In the genomic region with DNA sequence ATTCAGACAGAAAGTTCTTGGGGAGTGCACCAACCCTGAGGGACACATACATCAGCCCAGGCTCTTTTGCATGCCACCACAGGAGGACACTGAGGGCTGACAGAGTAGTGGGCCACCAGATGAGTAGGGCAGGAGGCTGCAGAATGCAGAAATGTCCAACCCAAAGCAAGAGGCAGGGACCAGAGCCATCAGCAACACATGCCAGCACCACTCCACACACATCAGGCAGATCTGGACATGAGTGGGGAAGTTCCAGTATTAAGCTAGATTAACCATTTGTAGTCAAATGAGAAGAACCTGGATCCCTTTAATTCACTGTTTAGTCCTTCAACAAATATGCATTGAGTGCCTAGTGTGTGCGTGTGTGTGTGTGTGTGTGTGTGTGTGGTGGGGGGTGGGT, we compare ENCODE assay signal across 25 cellular contexts. TPM values are rescaled to one million over a fixed set of nuclear protein-coding genes. Genes with fewer than 3 reads are reported as not detected.
DNase-seq lines count a peak whose midpoint lies in the region; FAIRE-seq and TF ChIP-seq lines count a peak whose summit lies in the region.
"Had no signal": no experiment of that assay in that cellular context is flagged by ENCODE, and none has a peak within 500 bp of the region (broad histone marks: within the 10 kb centered on the region; RNA-seq: fewer than 3 reads in every experiment).

No MANE protein-coding gene starts in this region.

- H3K27me3 Mint-ChIP-seq in dendritic cell treated with granulocyte-macrophage colony-stimulating factor and Interleukin-4, amounts not matched to agents 40 ng/mL and 50 ng/mL, for 4 days: no peaks in the 10 kb centered on the region
- H3K27me3 Mint-ChIP-seq in progenitor cell of endocrine pancreas: no peaks in the 10 kb centered on the region

- peak; percentile 36 for FAIRE-seq in HTR-8/SVneo (lab: Jason Lieb, UNC)
- FAIRE-seq: A549, GM12891, RCC 7860 had no signal

- peaks cover 13% of the 10 kb centered on the region for H3K9me3 Mint-ChIP-seq in dendritic cell treated with granulocyte-macrophage colony-stimulating factor and Interleukin-4, amounts not matched to agents 40 ng/mL and 50 ng/mL, for 4 days
- H3K9me3 Mint-ChIP-seq in progenitor cell of endocrine pancreas (ENCODE audit: low read depth): peaks cover 11% of the 10 kb centered on the region
- H3K9me3 Mint-ChIP-seq: H9 had no signal

- H4K20me1 ChIP-seq in BLaER1 treated with 17β-estradiol and CSF1 and Interleukin-3, amounts not matched to agents 10 nM and 100 nM: no peaks in the 10 kb centered on the region; a peak in 1 of 22 replicates

- peak overlapping the region in 8 of 11 experiments; percentile 44 to 92 (median 64); a peak in 14 of 22 replicates for H3K4me2 ChIP-seq in BLaER1 treated with 17β-estradiol and CSF1 and Interleukin-3, amounts not matched to agents 10 nM and 100 nM
- H3K4me2 ChIP-seq: A549 had no signal

- DNase-seq in HTR-8/SVneo (ENCODE audit: insufficient read length, low spot score) (no peak), progenitor cell of endocrine pancreas (ENCODE audit: low spot score, unreplicated experiment) (no peak), kidney glomerular epithelial cell (lab: John Stamatoyannopoulos, UW) (no peak)
- no peak for DNase-seq in activated naive CD4-positive, alpha-beta T cell treated with anti-CD3 and anti-CD28 coated beads, Interleukin-2, amount 50 U/mL, for 16 hours
- DNase-seq: BE2C; CD4-positive, alpha-beta memory T cell; DMS 273 treated with DMSO at 0.1 percent for 48 hours; DND-41; GM23248; H9; HFFc6; MM.1S; NCI-H1105; NCI-H146; NCI-H2029; NCI-H226; NCI-H510A treated with DMSO at 0.1 percent for 48 hours; NCI-H748 treated with DMSO at 0.1 percent for 48 hours; NK-92 treated with Interleukin-12 subunit alpha and Interleukin-12 subunit beta, amount 100 ng/mL, for 24 hours had no signal

- H3K36me3 ChIP-seq in BLaER1 treated with 17β-estradiol and CSF1 and Interleukin-3, amounts not matched to agents 10 nM and 100 nM: no peaks in the 10 kb centered on the region
- H3K36me3 ChIP-seq in neutrophil: no peaks in the 10 kb centered on the region
- H3K36me3 ChIP-seq: BE2C had no signal

- H3K9ac ChIP-seq in BLaER1 treated with 17β-estradiol and CSF1 and Interleukin-3, amounts not matched to agents 10 nM and 100 nM: no peak overlapping the region
- H3K9ac ChIP-seq: GM23248 had no signal

- H3K27ac ChIP-seq in BLaER1 treated with 17β-estradiol and CSF1 and Interleukin-3, amounts not matched to agents 10 nM and 100 nM: peak overlapping the region in 6 of 11 experiments; percentile 17 to 64 (median 50); a peak in 10 of 22 replicates
- H3K27ac ChIP-seq in neutrophil: peak overlapping the region; percentile 80
- H3K27ac ChIP-seq: A549, GM23248 had no signal

- peaks cover 16 to 71% (median 48%) of the 10 kb centered on the region in 10 experiments for H3K4me1 ChIP-seq in BLaER1 treated with 17β-estradiol and CSF1 and Interleukin-3, amounts not matched to agents 10 nM and 100 nM
- peaks cover 80 to 82% of the 10 kb centered on the region in 2 experiments for H3K4me1 ChIP-seq in neutrophil (ENCODE audit: control insufficient read depth in 1 of 2, insufficient read depth in 1 of 2, low read depth in 1 of 2, low read length in 1 of 2)
- H3K4me1 ChIP-seq: A549, BE2C had no signal

- peak overlapping the region; percentile 4 for H3K4me3 Mint-ChIP-seq in dendritic cell treated with granulocyte-macrophage colony-stimulating factor and Interleukin-4, amounts not matched to agents 40 ng/mL and 50 ng/mL, for 4 days
- H3K4me3 Mint-ChIP-seq in progenitor cell of endocrine pancreas (ENCODE audit: low read depth): no peak overlapping the region
- H3K4me3 Mint-ChIP-seq: CD4-positive, alpha-beta memory T cell; H9; HFFc6 had no signal

- H3K4me3 ChIP-seq in BLaER1 treated with 17β-estradiol and CSF1 and Interleukin-3, amounts not matched to agents 10 nM and 100 nM: no peak overlapping the region
- H3K4me3 ChIP-seq in neutrophil (ENCODE audit: low read depth in 1 of 2, low read length in 1 of 2): no peak overlapping the region
- H3K4me3 ChIP-seq: A549, GM23248 had no signal

- TF ChIP-seq CTCF in neutrophil (IDR thresholded peaks at IDR 0.05): no peak
- no peak for TF ChIP-seq CTCF in progenitor cell of endocrine pancreas (IDR thresholded peaks at IDR 0.05; ENCODE audit: unreplicated experiment)

- peak overlapping the region; percentile 71 for H3K27ac Mint-ChIP-seq in dendritic cell treated with granulocyte-macrophage colony-stimulating factor and Interleukin-4, amounts not matched to agents 40 ng/mL and 50 ng/mL, for 4 days
- no peak overlapping the region for H3K27ac Mint-ChIP-seq in progenitor cell of endocrine pancreas
- H3K27ac Mint-ChIP-seq: CD4-positive, alpha-beta memory T cell; HFFc6 had no signal

- H3K9me3 ChIP-seq in BLaER1 treated with 17β-estradiol and CSF1 and Interleukin-3, amounts not matched to agents 10 nM and 100 nM (replicated peaks in 1 of 11): peaks cover 13 to 52% (median 28%) of the 10 kb centered on the region in 11 experiments
- no peaks in the 10 kb centered on the region for H3K9me3 ChIP-seq in neutrophil
- H3K9me3 ChIP-seq: BE2C had no signal

- H3K4me1 Mint-ChIP-seq in dendritic cell treated with granulocyte-macrophage colony-stimulating factor and Interleukin-4, amounts not matched to agents 40 ng/mL and 50 ng/mL, for 4 days (ENCODE audit: low read depth): peaks cover 75% of the 10 kb centered on the region
- H3K4me1 Mint-ChIP-seq in progenitor cell of endocrine pancreas (ENCODE audit: low read depth): peaks cover 1% of the 10 kb centered on the region
- H3K4me1 Mint-ChIP-seq: H9 had no signal

- H3K36me3 Mint-ChIP-seq in dendritic cell treated with granulocyte-macrophage colony-stimulating factor and Interleukin-4, amounts not matched to agents 40 ng/mL and 50 ng/mL, for 4 days (ENCODE audit: low read depth): peaks cover 7% of the 10 kb centered on the region
- H3K36me3 Mint-ChIP-seq in progenitor cell of endocrine pancreas (ENCODE audit: insufficient read depth): no peaks in the 10 kb centered on the region

- peaks cover 0 to 16% (median 3%) of the 10 kb centered on the region in 11 experiments; a peak in 9 of 22 replicates for H3K27me3 ChIP-seq in BLaER1 treated with 17β-estradiol and CSF1 and Interleukin-3, amounts not matched to agents 10 nM and 100 nM
- H3K27me3 ChIP-seq in neutrophil: no peaks in the 10 kb centered on the region
- H3K27me3 ChIP-seq: BE2C had no signal

- intact Hi-C loops in dendritic cell treated with granulocyte-macrophage colony-stimulating factor and Interleukin-4, amounts not matched to agents 40 ng/mL and 50 ng/mL, for 4 days (cut with micrococcal nuclease): loop anchor here (5.0 kb wide), 1 partner anchor 41 kb away; no protein-coding TSS in a partner anchor

RNA-seq across cellular contexts. Expression of a gene that starts 35.7 kb away (rescaled TPM):
- total RNA-seq in progenitor cell of endocrine pancreas: 35.5 and 36.3 TPM in 2 replicates
